Comparison of ENCODE assay signal across 8 cellular contexts in the genomic region with DNA sequence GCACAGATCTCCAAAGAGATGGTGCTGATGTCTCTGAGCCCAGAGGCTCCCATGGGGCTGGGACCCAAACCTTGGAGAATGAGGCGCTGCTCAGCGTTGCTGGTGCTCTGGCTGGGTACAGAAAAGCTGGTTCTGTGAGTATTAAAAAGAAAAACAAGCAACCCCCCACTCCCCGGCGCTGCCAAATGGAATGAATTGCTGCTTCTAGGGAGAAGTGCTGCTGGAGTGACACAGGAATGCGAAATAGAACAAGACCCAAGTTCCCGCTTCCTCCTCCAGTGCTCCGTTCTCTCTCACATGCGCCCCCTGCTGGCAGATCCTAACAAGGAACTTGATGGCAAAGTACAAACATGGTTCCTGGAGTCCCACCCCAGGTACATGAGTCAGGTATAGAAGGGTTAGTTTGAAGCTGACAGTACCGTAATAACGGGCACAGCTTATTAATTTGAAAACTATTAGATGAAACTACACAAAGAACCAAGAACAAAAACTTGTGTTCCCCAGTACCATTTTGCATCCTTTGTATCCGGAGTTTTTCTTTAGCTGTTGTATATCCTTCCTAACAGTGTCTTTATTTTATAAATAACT. TPM values are rescaled to one million over a fixed set of nuclear protein-coding genes. Genes with fewer than 3 reads are reported as not detected.
A peak's percentile ranks its signal among the peaks of the same experiment; 100 is the strongest.
DNase-seq lines count a peak whose midpoint lies in the region; ATAC-seq, FAIRE-seq and TF ChIP-seq lines count a peak whose summit lies in the region.

No MANE protein-coding gene starts in this region.

- POLR2A ChIA-PET in BJ (lab: Charles Lee): no interaction called here

- no peaks in the 10 kb centered on the region for H4K20me1 ChIP-seq in keratinocyte (ENCODE audit: control insufficient read depth, extremely low read depth, insufficient read depth, low read length)

- peaks cover 11% of the 10 kb centered on the region for H3K4me1 ChIP-seq in keratinocyte (ENCODE audit: control insufficient read depth, extremely low read depth, insufficient read depth, low read length)

- H3K4me2 ChIP-seq in keratinocyte (ENCODE audit: control insufficient read depth, extremely low read depth, insufficient read depth, low read depth, low read length): peak overlapping the region; percentile 61

- H2AFZ ChIP-seq in keratinocyte (ENCODE audit: control insufficient read depth, low read length): peak overlapping the region; percentile 73

- dilution Hi-C loops in keratinocyte (cut with MboI; ENCODE audit: extremely low pct_ligation_motif_present, low sequenced_read_pairs): no loop called here

- no peak overlapping the region for H3K27ac ChIP-seq in keratinocyte (ENCODE audit: control insufficient read depth, insufficient read depth, low read length)

- DNase-seq in BJ (ENCODE audit: low read depth) (peak; percentile 33), HFF-Myc (ENCODE audit: extremely low read depth, low read depth) (peak; percentile 82), NCI-H460 (ENCODE audit: extremely low read depth, low read depth) (peak; percentile 88), cardiac fibroblast (ENCODE audit: low read depth in 2 of 2) (peak; percentile 94), keratinocyte (ENCODE audit: low read depth, low spot score) (peak; percentile 90)
- DNase-seq in activated CD4-positive, CD25-positive, alpha-beta regulatory T cell (lab: John Stamatoyannopoulos, UW): peak; percentile 79 to 98 (median 90)
- DNase-seq in stimulated activated CD4-positive, alpha-beta T cell treated with anti-CD3 and anti-CD28 coated beads, Interleukin-15, amount 100 ng/mL, for 48 hours (ENCODE audit: low read depth in 2 of 2): peak; percentile 91 to 96

- peak; percentile 90 for TF ChIP-seq CTCF in BJ (IDR thresholded peaks at IDR 0.05; ENCODE audit: insufficient read depth, low read depth, low read length)
- TF ChIP-seq CTCF in HFF-Myc (IDR thresholded peaks at IDR 0.05; ENCODE audit: low read depth, low read length, missing control alignments): peak; percentile 93
- peak; percentile 88 for TF ChIP-seq CTCF in cardiac fibroblast (IDR thresholded peaks at IDR 0.05; ENCODE audit: low read depth, low read length)
- peak; percentile 84 to 92 (median 89) for TF ChIP-seq CTCF in keratinocyte (optimal IDR thresholded peaks at IDR 0.05 in 1 of 3, IDR thresholded peaks at IDR 0.05 in 1 of 3, conservative IDR thresholded peaks at IDR 0.05 in 1 of 3; ENCODE audit: extremely low read depth in 1 of 3, insufficient read depth in 2 of 3, low read length in 3 of 3)

- H3K79me2 ChIP-seq in keratinocyte (ENCODE audit: control insufficient read depth, insufficient read depth, low read length): peaks cover 23% of the 10 kb centered on the region

- H3K9ac ChIP-seq in keratinocyte (ENCODE audit: control insufficient read depth, extremely low read depth, insufficient read depth, low read length): no peak overlapping the region

- peaks cover 2% of the 10 kb centered on the region for H3K36me3 ChIP-seq in BJ (ENCODE audit: control insufficient read depth, insufficient read depth, low read length)
- H3K36me3 ChIP-seq in keratinocyte (ENCODE audit: control insufficient read depth in 2 of 2, extremely low read depth in 1 of 2, insufficient read depth in 2 of 2, low read length in 2 of 2): peaks cover 6 to 7% of the 10 kb centered on the region in 2 experiments

- no peak for ATAC-seq in GM21526 (IDR thresholded peaks at IDR 0.05; ENCODE audit: low FRiP score, unreplicated experiment)

- H3K9me1 ChIP-seq in keratinocyte (ENCODE audit: control insufficient read depth, extremely low read depth, insufficient read depth, low read length): no peaks in the 10 kb centered on the region

- no peak overlapping the region for H3K4me3 ChIP-seq in BJ (ENCODE audit: low read depth, low read length)
- no peak overlapping the region for H3K4me3 ChIP-seq in HFF-Myc (replicated peaks; ENCODE audit: low read depth, low read length)
- no peak overlapping the region for H3K4me3 ChIP-seq in cardiac fibroblast (replicated peaks in 1 of 2; ENCODE audit: low read depth in 2 of 2, low read length in 2 of 2)
- H3K4me3 ChIP-seq in keratinocyte (ENCODE audit: control insufficient read depth in 2 of 3, extremely low read depth in 1 of 3, insufficient read depth in 2 of 3, low read depth in 1 of 3, low read length in 3 of 3): no peak overlapping the region

- no peaks in the 10 kb centered on the region for H3K27me3 ChIP-seq in BJ (ENCODE audit: control insufficient read depth, insufficient read depth, low read length)
- no peaks in the 10 kb centered on the region for H3K27me3 ChIP-seq in keratinocyte (ENCODE audit: control insufficient read depth, extremely low read depth, insufficient read depth, low read length)

- no peaks in the 10 kb centered on the region for H3K9me3 ChIP-seq in keratinocyte (ENCODE audit: control insufficient read depth, low read depth, low read length)

- CTCF ChIA-PET in BJ (lab: Yijun Ruan, JAX): interaction anchor here (0.6 to 9.1 kb wide), 37 partner anchors 10 to 230 kb away, joined by 3 to 137 read pairs (median 4); no protein-coding TSS in a partner anchor

- FAIRE-seq in keratinocyte (lab: Jason Lieb, UNC): peak; percentile 83

RNA-seq across cellular contexts. Expression of a gene that starts 2.1 kb away (rescaled TPM):
- 26.3 and 31.9 TPM in 2 replicates for polyA plus RNA-seq in BJ (2011; rRNA removed)
- 19.7 and 30.0 TPM in 2 replicates for polyA minus RNA-seq in BJ (2011; rRNA and poly(A)+ RNA removed)
- total RNA-seq in NCI-H460 (2014; rRNA removed; shearing (Covaris generic)): 59.1 and 63.6 TPM in 2 replicates
- polyA plus RNA-seq in NCI-H460 (2014; cell fraction: nucleus; rRNA removed): 53.9 and 66.5 TPM in 2 replicates
- 33.8 to 42.1 TPM (median 34.5 TPM) in 3 replicates for polyA plus RNA-seq in keratinocyte
- polyA plus RNA-seq in keratinocyte (2011; ENCODE audit: low read depth): 135 TPM
- polyA plus RNA-seq in keratinocyte (2011; cell fraction: cytosol; rRNA removed): 35.2 and 42.0 TPM in 2 replicates
- 74.5 and 80.6 TPM in 2 replicates for polyA plus RNA-seq in keratinocyte (2011; cell fraction: nucleus; rRNA removed)
- polyA plus RNA-seq in keratinocyte (2012; ENCODE audit: low replicate concordance): 39.9 and 43.2 TPM in 2 replicates
- polyA minus RNA-seq in keratinocyte: 30.7 to 54.2 TPM (median 40.5 TPM) in 3 replicates
- 33.2 TPM for polyA minus RNA-seq in keratinocyte (2011; cell fraction: cytosol; rRNA and poly(A)+ RNA removed)
- 30.6 and 32.8 TPM in 2 replicates for polyA minus RNA-seq in keratinocyte (2011; cell fraction: nucleus; rRNA and poly(A)+ RNA removed)

RNA-seq across cellular contexts. Expression of a gene that starts 29.0 kb away (rescaled TPM):
- polyA plus RNA-seq in BJ (2011; rRNA removed): 49.3 and 67.3 TPM in 2 replicates
- polyA minus RNA-seq in BJ (2011; rRNA and poly(A)+ RNA removed): 41.7 and 41.9 TPM in 2 replicates
- 61.4 and 67.2 TPM in 2 replicates for total RNA-seq in NCI-H460 (2014; rRNA removed; shearing (Covaris generic))
- 32.3 and 40.3 TPM in 2 replicates for polyA plus RNA-seq in NCI-H460 (2014; cell fraction: nucleus; rRNA removed)
- polyA plus RNA-seq in keratinocyte: 36.8 to 67.0 TPM (median 55.3 TPM) in 3 replicates
- polyA plus RNA-seq in keratinocyte (2011; ENCODE audit: low read depth): 29.8 TPM
- polyA plus RNA-seq in keratinocyte (2011; cell fraction: cytosol; rRNA removed): 62.7 and 70.2 TPM in 2 replicates
- 45.0 and 47.8 TPM in 2 replicates for polyA plus RNA-seq in keratinocyte (2011; cell fraction: nucleus; rRNA removed)
- 44.6 and 66.7 TPM in 2 replicates for polyA plus RNA-seq in keratinocyte (2012; ENCODE audit: low replicate concordance)
- polyA minus RNA-seq in keratinocyte: 34.5 to 49.3 TPM (median 48.7 TPM) in 3 replicates
- polyA minus RNA-seq in keratinocyte (2011; cell fraction: cytosol; rRNA and poly(A)+ RNA removed): 51.0 TPM
- 17.0 and 32.1 TPM in 2 replicates for polyA minus RNA-seq in keratinocyte (2011; cell fraction: nucleus; rRNA and poly(A)+ RNA removed)

Comparison
In these comparisons a context has a peak if more than half of its experiments do, and no peak if none do; other contexts are left out.
1. DNase-seq: peak in every context shown above with its lines; median percentile 94 in cardiac fibroblast; 94 in stimulated activated CD4-positive, alpha-beta T cell treated with anti-CD3 and anti-CD28 coated beads, Interleukin-15, amount 100 ng/mL, for 48 hours; 90 in activated CD4-positive, CD25-positive, alpha-beta regulatory T cell; 90 in keratinocyte; 88 in NCI-H460; 82 in HFF-Myc; 33 in BJ.